ENCODE assay signal across 8 cellular contexts in genomic region chr17:40319651-40320550, GRCh38. TPM values are rescaled to one million over a fixed set of nuclear protein-coding genes. Genes with fewer than 3 reads are reported as not detected.
DNase-seq lines count a peak whose midpoint lies in the region; ATAC-seq and TF ChIP-seq lines count a peak whose summit lies in the region.

No MANE protein-coding gene starts in this region.

- H3K9me3 ChIP-seq in ovary = no peaks in the 10 kb centered on the region

- H3K27ac ChIP-seq in coronary artery (peak overlapping the region; percentile 75 to 92), ovary (peak overlapping the region in 1 of 2 donors; percentile 77)

- intact Hi-C loops in ovary (cut with DNase I) = loop anchor here in 1 of 4 donors (5.0 kb wide), 1 partner anchor 32 kb away; no protein-coding TSS in a partner anchor

- POLR2A ChIA-PET in WTC11 (lab: Charles Lee) = interaction anchor here (1.0 to 1.5 kb wide), 2 partner anchors 10 to 25 kb away, joined by 4 to 5 read pairs; no protein-coding TSS in a partner anchor

- TF ChIP-seq POLR2A in ovary (IDR thresholded peaks at IDR 0.05) = no peak

- H3K36me3 ChIP-seq in ovary = no peaks in the 10 kb centered on the region

- H3K4me1 ChIP-seq in ovary (ENCODE audit: insufficient read depth) = peaks cover 51% of the 10 kb centered on the region

- no peak for TF ChIP-seq CTCF in WTC11 (IDR thresholded peaks at IDR 0.05)
- TF ChIP-seq CTCF in coronary artery (IDR thresholded peaks at IDR 0.05) = no peak
- TF ChIP-seq CTCF in ovary (IDR thresholded peaks at IDR 0.05) = no peak

- peak; percentile 24 for DNase-seq in GF-D8 (lab: John Stamatoyannopoulos, UW)
- DNase-seq in WTC11 (ENCODE audit: low spot score) = no peak
- peak; percentile 74 for DNase-seq in coronary artery (ENCODE audit: low spot score)
- DNase-seq in ovary = peak in 2 of 5 donors; percentile 64 to 69
- no peak for DNase-seq in cerebellum (ENCODE audit: low spot score)
- no peak for DNase-seq in LoVo (ENCODE audit: low spot score)
- DNase-seq in NCI-H1436 (lab: John Stamatoyannopoulos, UW) = no peak

- peaks cover 65% of the 10 kb centered on the region for H3K4me1 Mint-ChIP-seq in WTC11

- H3K4me3 ChIP-seq in coronary artery = peak overlapping the region; percentile 83
- peak overlapping the region; percentile 95 for H3K4me3 ChIP-seq in ovary

- peak overlapping the region; percentile 49 for H3K4me3 Mint-ChIP-seq in WTC11

- H3K27me3 ChIP-seq in ovary = no peaks in the 10 kb centered on the region

- no peak overlapping the region for H3K27ac Mint-ChIP-seq in WTC11

- H3K9me3 Mint-ChIP-seq in WTC11 = no peaks in the 10 kb centered on the region

- 42 to 48% (median 44%) methylated on average over 11 of the region's 11 CpGs for WGBS in ovary, 3 donors

- H3K27me3 Mint-ChIP-seq in WTC11 (ENCODE audit: low read depth) = peaks cover 22% of the 10 kb centered on the region

- CTCF ChIA-PET in WTC11 (lab: Charles Lee) = interaction anchor here (0.9 to 3.4 kb wide), 7 partner anchors 10 to 42 kb away, joined by 3 to 15 read pairs (median 8); partner anchors contain the start of gene RARA

- TF ChIP-seq EP300 in ovary (IDR thresholded peaks at IDR 0.05) = no peak

- no peaks in the 10 kb centered on the region for H3K36me3 Mint-ChIP-seq in WTC11

- ATAC-seq in WTC11 = no peak
- no peak for ATAC-seq in GM21360 (IDR thresholded peaks at IDR 0.05; ENCODE audit: unreplicated experiment)

TF ChIP-seq in WTC11, 78 proteins besides CTCF, POLR2A, EP300 and RAD21:
- no peak for TF ChIP-seq ELF4 (CRISPR knock-in tag; IDR thresholded peaks at IDR 0.05; ENCODE audit: low read depth)
- no peak for TF ChIP-seq PREB (CRISPR knock-in tag; IDR thresholded peaks at IDR 0.05; ENCODE audit: borderline replicate concordance)
- no peak for TF ChIP-seq MAX (CRISPR knock-in tag; IDR thresholded peaks at IDR 0.05)
- no peak for TF ChIP-seq ZNF532 (CRISPR knock-in tag; IDR thresholded peaks at IDR 0.05; ENCODE audit: borderline replicate concordance)
- TF ChIP-seq JAZF1 (CRISPR knock-in tag; IDR thresholded peaks at IDR 0.05) = no peak
- TF ChIP-seq ZNF317 (CRISPR knock-in tag; IDR thresholded peaks at IDR 0.05; ENCODE audit: borderline replicate concordance, low read depth) = no peak
- no peak for TF ChIP-seq NR2C2 (CRISPR knock-in tag; IDR thresholded peaks at IDR 0.05)
- TF ChIP-seq NR1H2 (CRISPR knock-in tag; IDR thresholded peaks at IDR 0.05) = no peak
TF ChIP-seq in WTC11: peak in this region for 0.

RNA-seq across cellular contexts. Expression of gene RARA, which starts 10.9 kb away (rescaled TPM):
- total RNA-seq in WTC11 (2021) = 14.3 to 20.7 TPM (median 15.8 TPM) in 3 replicates
- total RNA-seq in ovary = 100 to 1,000 TPM in 1 of 7 donors, 10 to 100 TPM in 6; 19.8 to 100 (median 62.2) TPM
- polyA plus RNA-seq in ovary = 10 to 100 TPM; 21.8 to 39.9 TPM
- total RNA-seq in cerebellum = 4.9 TPM

RNA-seq across cellular contexts. Expression of gene CDC6, which starts 32.2 kb away (rescaled TPM):
- 85.9 to 125 TPM (median 87.9 TPM) in 3 replicates for total RNA-seq in WTC11 (2021)
- 1 to 10 TPM in 3 of 7 donors, under 1 TPM in 4; 0.34 to 3.8 (median 0.76) TPM for total RNA-seq in ovary
- polyA plus RNA-seq in ovary = 1 to 10 TPM in 1 of 2 donors, under 1 TPM in 1; 0.80 to 3.3 TPM
- 8.5 TPM for total RNA-seq in cerebellum

RNA-seq across cellular contexts. Expression of gene GJD3, which starts 44.6 kb away (rescaled TPM):
- total RNA-seq in WTC11 (2021) (1.4 to 2.3 TPM (median 2.0 TPM) in 3 replicates), ovary (1 to 10 TPM in 2 of 7 donors, under 1 TPM in 3, not detected in 2; 0.66 to 1.8 (median 0.92) TPM), cerebellum (0.45 TPM)
- polyA plus RNA-seq in ovary = under 1 TPM in 1 of 2 donors, not detected in 1; 0.24 TPM

Comparison
In these comparisons a context has a peak if more than half of its experiments do, and no peak if none do; other contexts are left out.
1. DNase-seq: peak in GF-D8 (single experiment) and coronary artery (single experiment); none in WTC11 (single experiment), cerebellum (single experiment), LoVo (single experiment) and NCI-H1436 (single experiment).